16 cellular contexts compared by ENCODE assay signal in genomic region chr4:186957952-186958555, GRCh38.
DNase-seq lines count a peak whose midpoint lies in the region; ATAC-seq and TF ChIP-seq lines count a peak whose summit lies in the region.
"Had no signal": no experiment of that assay in that cellular context is flagged by ENCODE, and none has a peak within 500 bp of the region (broad histone marks: within the 10 kb centered on the region; RNA-seq: fewer than 3 reads in every experiment).

No MANE protein-coding gene starts in this region.

- in situ Hi-C loops in astrocyte of the spinal cord (cut with HindIII; ENCODE audit: low sequenced_read_pairs) = no loop called here

- no peak overlapping the region for H3K4me3 ChIP-seq in AG10803 (ENCODE audit: low read length)
- H3K4me3 ChIP-seq in astrocyte of the spinal cord (ENCODE audit: low read depth, low read length) = no peak overlapping the region
- H3K4me3 ChIP-seq in MG63 = no peak overlapping the region

- TF ChIP-seq CTCF in AG10803 (conservative IDR thresholded peaks at IDR 0.05; ENCODE audit: low read length) (no peak), astrocyte of the spinal cord (IDR thresholded peaks at IDR 0.05; ENCODE audit: low read depth, low read length) (no peak)

- no peaks in the 10 kb centered on the region for H3K36me3 ChIP-seq in MG63

- intact Hi-C loops in left ventricle myocardium superior (cut with micrococcal nuclease) = no loop called here

- no peaks in the 10 kb centered on the region for H3K9me3 ChIP-seq in MG63

- DNase-seq in AG10803 (ENCODE audit: low read depth) (peak; percentile 30), M059J (ENCODE audit: low read depth) (peak; percentile 35), astrocyte of the spinal cord (ENCODE audit: low read depth, low spot score) (peak; percentile 7), kidney tubule cell (ENCODE audit: low spot score) (peak; percentile 88), left ventricle myocardium superior (no peak), MG63 (no peak), GDM1 (lab: John Stamatoyannopoulos, UW) (no peak)
- DNase-seq: C1 segment of cervical spinal cord, DMS 273 treated with DMSO at 0.1 percent for 48 hours, H7, NCI-H1417 treated with DMSO at 0.1 percent for 48 hours, NCI-H1930, NCI-H446 treated with DMSO at 0.1 percent for 48 hours, NCI-H774, PC-3 had no signal

- ATAC-seq in left ventricle myocardium superior (no peak), HG03025 (IDR thresholded peaks at IDR 0.05; ENCODE audit: low FRiP score, unreplicated experiment) (no peak)
- ATAC-seq: PC-3 had no signal

- H3K27me3 ChIP-seq in MG63 = no peaks in the 10 kb centered on the region

Comparison
In these comparisons a context has a peak if more than half of its experiments do, and no peak if none do; other contexts are left out.
1. DNase-seq: peak in AG10803 (single experiment), M059J (single experiment), astrocyte of the spinal cord (single experiment) and kidney tubule cell (single experiment); none in left ventricle myocardium superior (single experiment), MG63 (single experiment) and GDM1 (single experiment).